29 cellular contexts compared by ENCODE assay signal in the genomic region with DNA sequence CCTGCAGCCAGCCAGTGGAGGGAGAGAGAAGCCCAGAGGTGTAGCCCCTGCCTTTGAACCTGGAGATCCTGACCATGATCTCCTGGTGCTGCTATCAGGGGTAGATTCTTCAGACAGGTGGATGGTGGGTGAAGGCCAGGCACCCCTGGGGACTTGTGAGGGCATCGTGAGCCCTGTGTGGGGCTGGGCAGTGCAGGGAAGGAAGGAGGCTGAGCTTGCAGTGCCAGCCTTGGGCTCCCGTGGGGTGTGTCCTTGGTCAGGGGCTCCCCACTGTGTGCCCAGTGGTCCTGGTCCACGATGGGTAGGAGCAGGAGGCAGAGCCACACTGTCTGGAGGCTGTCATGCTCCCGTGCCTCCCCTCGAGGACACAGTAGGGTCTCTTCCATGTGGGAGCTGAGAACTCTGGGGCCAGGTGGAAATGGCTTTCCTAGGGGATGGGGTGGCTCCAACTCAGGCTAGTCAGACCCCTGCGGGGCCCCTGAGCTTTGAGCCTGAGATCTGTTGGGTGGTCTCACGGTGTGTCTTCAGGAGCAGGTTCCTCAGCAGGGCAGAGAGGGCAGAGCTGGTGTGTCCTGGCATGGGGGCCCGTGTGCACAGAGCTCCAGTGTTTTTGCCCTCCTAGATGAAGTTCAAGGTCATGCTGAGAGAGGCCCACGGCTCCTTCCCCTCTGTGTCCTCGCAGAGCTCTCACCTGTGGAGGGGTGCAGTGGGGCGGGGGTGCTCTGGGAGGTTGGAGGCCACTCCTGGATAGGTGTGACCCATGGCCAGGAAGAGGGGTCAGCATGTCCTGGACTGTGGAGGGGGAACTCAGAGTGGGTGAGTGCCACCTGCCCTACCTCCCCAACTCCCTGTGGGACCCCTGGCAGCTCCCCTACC. TPM values are rescaled to one million over a fixed set of nuclear protein-coding genes. Genes with fewer than 3 reads are reported as not detected.
"Had no signal": no experiment of that assay in that cellular context is flagged by ENCODE, and none has a peak within 500 bp of the region (broad histone marks: within the 10 kb centered on the region; RNA-seq: fewer than 3 reads in every experiment).

No MANE protein-coding gene starts in this region.

- DNase-seq: activated B cell treated with CpG ODN at 0.5 μM for 24 hours; activated CD4-positive, alpha-beta T cell treated with anti-CD3 and anti-CD28 coated beads for 36 hours; activated CD4-positive, alpha-beta T cell treated with anti-CD3 and anti-CD28 coated beads, Interleukin-2, amount 50 U/mL, for 4 hours; activated CD8-positive, alpha-beta memory T cell treated with anti-CD3 and anti-CD28 coated beads for 24 hours; activated CD8-positive, alpha-beta memory T cell treated with anti-CD3 and anti-CD28 coated beads, Interleukin-2, amount 50 U/mL, for 4 hours; activated naive CD4-positive, alpha-beta T cell; activated T-cell treated with anti-CD3 and anti-CD28 coated beads, Interleukin-2, amount 50 U/mL, for 24 hours; adrenal gland; gastrocnemius medialis; head of caudate nucleus; islet precursor cell; stimulated activated CD4-positive, alpha-beta T cell treated with anti-CD3 and anti-CD28 coated beads, Interleukin-2, amount 100 ng/mL, for 48 hours; stimulated activated CD8-positive, alpha-beta memory T cell treated with anti-CD3 and anti-CD28 coated beads, Interleukin-4, amount 100 ng/mL, for 48 hours; stimulated activated naive B cell treated with anti-CD40 and anti-IgM and Interleukin-4, amounts not matched to agents 10 μg/mL and 1 μg/mL and 100 μg/mL, for 72 hours; transverse colon had no signal

- H3K27me3 Mint-ChIP-seq: activated B cell treated with CpG ODN at 0.5 μM for 24 hours had no signal

- H3K36me3 ChIP-seq: breast epithelium, esophagus muscularis mucosa, gastrocnemius medialis, ovary, transverse colon, vagina had no signal

- ATAC-seq: activated CD4-positive, alpha-beta T cell treated with anti-CD3 and anti-CD28 coated beads for 36 hours; gastrocnemius medialis; naive thymus-derived CD8-positive, alpha-beta T cell; psoas muscle; sciatic nerve; stimulated activated naive B cell treated with anti-CD40 and anti-IgM and Interleukin-4, amounts not matched to agents 10 μg/mL and 1 μg/mL and 100 μg/mL, for 72 hours had no signal

- H3K4me3 Mint-ChIP-seq: activated B cell treated with CpG ODN at 0.5 μM for 24 hours; activated CD4-positive, alpha-beta T cell treated with anti-CD3 and anti-CD28 coated beads for 36 hours; activated naive CD8-positive, alpha-beta T cell; activated T-cell treated with anti-CD3 and anti-CD28 coated beads, Interleukin-2, amount 50 U/mL, for 24 hours; naive thymus-derived CD8-positive, alpha-beta T cell; stimulated activated naive B cell treated with anti-CD40 and anti-IgM and Interleukin-4, amounts not matched to agents 10 μg/mL and 1 μg/mL and 100 μg/mL, for 72 hours; T-helper 1 cell treated with Interleukin-12 subunit alpha and Interleukin-12 subunit beta and Interleukin-4 antibody, amounts not matched to agents 30 μg/mL and 1 μg/mL, for 36 hours had no signal

- H3K27me3 ChIP-seq: adrenal gland, gastrocnemius medialis, ovary, transverse colon, vagina had no signal

- H3K27ac Mint-ChIP-seq: activated B cell treated with CpG ODN at 0.5 μM for 24 hours; activated CD4-positive, alpha-beta T cell treated with anti-CD3 and anti-CD28 coated beads for 36 hours; activated naive CD8-positive, alpha-beta T cell; activated T-cell treated with anti-CD3 and anti-CD28 coated beads, Interleukin-2, amount 50 U/mL, for 24 hours; activated T-helper 2 cell treated with anti-CD3 and anti-CD28 coated beads, Interferon-gamma antibody, Interleukin-2, Interleukin-4, amounts not matched to agents 10 μg/mL and 5 μg/mL and 100 μg/mL, durations not matched to agents 14 hours and 24 hours and 36 hours; naive thymus-derived CD8-positive, alpha-beta T cell; T-helper 1 cell treated with Interleukin-12 subunit alpha and Interleukin-12 subunit beta and Interleukin-4 antibody, amounts not matched to agents 30 μg/mL and 1 μg/mL, for 36 hours had no signal

- H3K9me3 Mint-ChIP-seq: activated T-helper 2 cell treated with anti-CD3 and anti-CD28 coated beads, Interferon-gamma antibody, Interleukin-2, Interleukin-4, amounts not matched to agents 10 μg/mL and 5 μg/mL and 100 μg/mL, durations not matched to agents 14 hours and 24 hours and 36 hours; T-helper 1 cell treated with Interleukin-12 subunit alpha and Interleukin-12 subunit beta and Interleukin-4 antibody, amounts not matched to agents 30 μg/mL and 1 μg/mL, for 36 hours had no signal

- H3K36me3 Mint-ChIP-seq: activated naive CD8-positive, alpha-beta T cell; naive thymus-derived CD8-positive, alpha-beta T cell; stimulated activated naive B cell treated with anti-CD40 and anti-IgM and Interleukin-4, amounts not matched to agents 10 μg/mL and 1 μg/mL and 100 μg/mL, for 72 hours had no signal

- H3K4me2 ChIP-seq: smooth muscle cell had no signal

- H3K4me1 Mint-ChIP-seq: activated B cell treated with CpG ODN at 0.5 μM for 24 hours; activated CD4-positive, alpha-beta T cell treated with anti-CD3 and anti-CD28 coated beads for 36 hours; stimulated activated naive B cell treated with anti-CD40 and anti-IgM and Interleukin-4, amounts not matched to agents 10 μg/mL and 1 μg/mL and 100 μg/mL, for 72 hours had no signal

- H3K27ac ChIP-seq: breast epithelium, coronary artery, esophagus muscularis mucosa, gastrocnemius medialis, ovary, psoas muscle, transverse colon, vagina had no signal

- H3K9me3 ChIP-seq: adrenal gland, esophagus muscularis mucosa, gastrocnemius medialis, ovary, psoas muscle, transverse colon, vagina had no signal

- H3K4me3 ChIP-seq: adrenal gland, breast epithelium, coronary artery, esophagus muscularis mucosa, gastrocnemius medialis, ovary, psoas muscle, smooth muscle cell, transverse colon, vagina had no signal

- H3K4me1 ChIP-seq: breast epithelium, esophagus muscularis mucosa, gastrocnemius medialis, psoas muscle, transverse colon, vagina had no signal

RNA-seq across cellular contexts. Expression of a gene that starts 25.0 kb away (rescaled TPM):
- total RNA-seq: activated B cell treated with CpG ODN at 0.5 μM for 24 hours; activated CD4-positive, alpha-beta T cell treated with anti-CD3 and anti-CD28 coated beads for 36 hours; activated T-helper 2 cell treated with anti-CD3 and anti-CD28 coated beads, Interferon-gamma antibody, Interleukin-2, Interleukin-4, amounts not matched to agents 10 μg/mL and 5 μg/mL and 100 μg/mL, durations not matched to agents 14 hours and 24 hours and 36 hours; breast epithelium; esophagus muscularis mucosa; gastrocnemius medialis; lung microvascular endothelial cell; naive thymus-derived CD8-positive, alpha-beta T cell; psoas muscle; sciatic nerve; temporal lobe; transverse colon; vagina had no signal
- polyA plus RNA-seq: naive thymus-derived CD8-positive, alpha-beta T cell had no signal

RNA-seq across cellular contexts. Expression of a gene that starts 52.6 kb away (rescaled TPM):
- total RNA-seq: activated B cell treated with CpG ODN at 0.5 μM for 24 hours; activated CD4-positive, alpha-beta T cell treated with anti-CD3 and anti-CD28 coated beads for 36 hours; activated T-helper 2 cell treated with anti-CD3 and anti-CD28 coated beads, Interferon-gamma antibody, Interleukin-2, Interleukin-4, amounts not matched to agents 10 μg/mL and 5 μg/mL and 100 μg/mL, durations not matched to agents 14 hours and 24 hours and 36 hours; naive thymus-derived CD8-positive, alpha-beta T cell; smooth muscle cell had no signal
- polyA plus RNA-seq: naive thymus-derived CD8-positive, alpha-beta T cell; smooth muscle cell had no signal
